ENCODE assay signal across 9 cellular contexts in genomic region chrX:57908972-57909594, GRCh38. TPM values are rescaled to one million over a fixed set of nuclear protein-coding genes. Genes with fewer than 3 reads are reported as not detected.
DNase-seq lines count a peak whose midpoint lies in the region; FAIRE-seq and TF ChIP-seq lines count a peak whose summit lies in the region.
"Not testable (repeated sequence)": the region's sequence is repeated elsewhere in the genome, so short reads cannot be mapped to it uniquely, and the experiment has no call there.
"Had no signal": no experiment of that assay in that cellular context is flagged by ENCODE, and none has a peak within 500 bp of the region (broad histone marks: within the 10 kb centered on the region; RNA-seq: fewer than 3 reads in every experiment).

No MANE protein-coding gene starts in this region.

- not testable (repeated sequence) for H3K36me3 ChIP-seq in adipocyte (ENCODE audit: control insufficient read depth, insufficient read depth, low read length, severe bottlenecking); endothelial cell of umbilical vein (ENCODE audit: control insufficient read depth in 2 of 2, extremely low read depth in 1 of 2, insufficient read depth in 2 of 2, low read length in 2 of 2); kidney (ENCODE audit: control insufficient read depth in 1 of 2, insufficient read depth in 2 of 2, low read length in 2 of 2); uterus

- POLR2A ChIA-PET in endothelial cell of umbilical vein (lab: Charles Lee): not testable (repeated sequence)

- H3K27me3 ChIP-seq in adipocyte (replicated peaks; ENCODE audit: control insufficient read depth, insufficient read depth, low read length); endothelial cell of umbilical vein (ENCODE audit: control insufficient read depth in 2 of 2, insufficient read depth in 2 of 2, low read length in 2 of 2); uterus: not testable (repeated sequence)

- H2AFZ ChIP-seq in endothelial cell of umbilical vein (ENCODE audit: low read depth, low read length): not testable (repeated sequence)

- peak; percentile 49 for FAIRE-seq in endothelial cell of umbilical vein (lab: Jason Lieb, UNC)
- FAIRE-seq in kidney (lab: Jason Lieb, UNC): not testable (repeated sequence)

- peak overlapping the region; percentile 47 for H3K4me2 ChIP-seq in endothelial cell of umbilical vein (ENCODE audit: insufficient read depth, low read length)

- intact Hi-C loops in endothelial cell of umbilical vein (cut with micrococcal nuclease): loop anchor here (5.0 kb wide), 1 partner anchor 457 kb away; no protein-coding TSS in a partner anchor
- intact Hi-C loops in kidney (cut with DNase I); uterus (cut with DNase I; ENCODE audit: low total_unique reads): not testable (repeated sequence)

- dilution Hi-C loops in endothelial cell of umbilical vein (cut with MboI; ENCODE audit: extremely low pct_ligation_motif_present, low sequenced_read_pairs): not testable (repeated sequence)

- H4K20me1 ChIP-seq in endothelial cell of umbilical vein (replicated peaks; ENCODE audit: control insufficient read depth, extremely low read depth, insufficient read depth, low read length): not testable (repeated sequence)

- not testable (repeated sequence) for H3K9me3 ChIP-seq in adipocyte (ENCODE audit: control insufficient read depth, low read length); endothelial cell of umbilical vein (replicated peaks; ENCODE audit: control insufficient read depth, insufficient read depth, low read length); kidney (ENCODE audit: control insufficient read depth in 1 of 2, low read length in 2 of 2); uterus

- not testable (repeated sequence) for BruUV-seq in endothelial cell of umbilical vein (replicated peaks; lab: Mats Ljungman, UMichigan)

- H3K4me3 ChIP-seq in Jurkat, Clone E6-1 (ENCODE audit: low read length): peak overlapping the region; percentile 43
- H3K4me3 ChIP-seq in adipocyte (ENCODE audit: low read length) (peak overlapping the region; percentile 74), endothelial cell of umbilical vein (replicated peaks in 1 of 3; ENCODE audit: insufficient read depth in 1 of 3, low read depth in 1 of 3, low read length in 3 of 3) (peak overlapping the region in 2 of 3 experiments; percentile 17 to 44), kidney (ENCODE audit: low read length in 2 of 2) (peak overlapping the region; percentile 38 to 43), retinal pigment epithelial cell (ENCODE audit: low read length) (peak overlapping the region; percentile 36), uterus (peak overlapping the region; percentile 29 to 45)

- not testable (repeated sequence) for H3K9me1 ChIP-seq in endothelial cell of umbilical vein (replicated peaks; ENCODE audit: control insufficient read depth, extremely low read depth, insufficient read depth, low read length)

- peak; percentile 63 for DNase-seq in DMS79 (lab: John Stamatoyannopoulos, UW)
- not testable (repeated sequence) for DNase-seq in Jurkat, Clone E6-1 (ENCODE audit: low read depth, low spot score); adipocyte (ENCODE audit: low read depth); kidney; retinal pigment epithelial cell (ENCODE audit: low read depth); uterus
- DNase-seq in SHP77 (lab: John Stamatoyannopoulos, UW): peak; percentile 38 to 62
- peak; percentile 1 for DNase-seq in endothelial cell of umbilical vein (ENCODE audit: low read depth, low spot score)

- TF ChIP-seq POLR2A in endothelial cell of umbilical vein (IDR thresholded peaks at IDR 0.05; ENCODE audit: low read depth, low read length); uterus (IDR thresholded peaks at IDR 0.05): not testable (repeated sequence)

- H3K27ac ChIP-seq in endothelial cell of umbilical vein (ENCODE audit: insufficient read depth, low read depth, low read length) (peak overlapping the region; percentile 55), kidney (ENCODE audit: low read depth in 2 of 2, low read length in 2 of 2) (peak overlapping the region in 1 of 2 donors; percentile 77), uterus (peak overlapping the region; percentile 91 to 96)

- not testable (repeated sequence) for TF ChIP-seq CTCF in endothelial cell of umbilical vein (IDR thresholded peaks at IDR 0.05; ENCODE audit: extremely low read depth in 1 of 2, insufficient read depth in 1 of 2, low read depth in 1 of 2, low read length in 2 of 2); kidney (IDR thresholded peaks at IDR 0.05; ENCODE audit: borderline replicate concordance, extremely low read depth, insufficient read depth); retinal pigment epithelial cell (conservative IDR thresholded peaks at IDR 0.05; ENCODE audit: low read depth, low read length); uterus (IDR thresholded peaks at IDR 0.05)

- CTCF ChIA-PET in endothelial cell of umbilical vein (lab: Charles Lee): interaction anchor here (0.7 kb wide), 1 partner anchor 10 kb away, joined by 3 read pairs; no protein-coding TSS in a partner anchor

- H3K4me1 ChIP-seq in adipocyte (ENCODE audit: control insufficient read depth, insufficient read depth, low read length) (peaks cover 25% of the 10 kb centered on the region), endothelial cell of umbilical vein (ENCODE audit: control insufficient read depth, extremely low read depth, insufficient read depth, low read length) (peaks cover 26% of the 10 kb centered on the region)
- H3K4me1 ChIP-seq in kidney (ENCODE audit: control insufficient read depth in 1 of 2, insufficient read depth in 1 of 2, low read depth in 1 of 2, low read length in 2 of 2); uterus: not testable (repeated sequence)

- H3K79me2 ChIP-seq in endothelial cell of umbilical vein (ENCODE audit: control insufficient read depth, insufficient read depth, low read length): not testable (repeated sequence)

- peak overlapping the region; percentile 72 for H3K9ac ChIP-seq in adipocyte (ENCODE audit: low read length)
- not testable (repeated sequence) for H3K9ac ChIP-seq in endothelial cell of umbilical vein (replicated peaks; ENCODE audit: extremely low read depth, insufficient read depth, low read length); kidney (ENCODE audit: low read length in 2 of 2)

RNA-seq across cellular contexts. Expression of gene ZXDA, which starts 1.2 kb away (rescaled TPM):
- polyA plus RNA-seq in Jurkat, Clone E6-1 (2012; ENCODE audit: insufficient read depth, insufficient read length): 0.27 TPM
- total RNA-seq in endothelial cell of umbilical vein (5.0 and 5.4 TPM in 2 replicates), kidney (7.7 TPM), uterus (10 to 100 TPM in 2 of 4 donors, 1 to 10 TPM in 2; 4.4 to 19.9 (median 12.1) TPM)
- polyA plus RNA-seq in endothelial cell of umbilical vein (2.4 and 2.6 TPM in 2 replicates), kidney (ENCODE audit: insufficient read depth, low read depth, low replicate concordance) (1.2 TPM)
- polyA plus RNA-seq in endothelial cell of umbilical vein (2011; cell fraction: cytosol; rRNA removed): 2.1 and 2.6 TPM in 2 replicates
- polyA plus RNA-seq in endothelial cell of umbilical vein (2011; cell fraction: nucleus; rRNA removed): 3.3 and 3.6 TPM in 2 replicates
- 2.5 and 2.8 TPM in 2 replicates for polyA plus RNA-seq in endothelial cell of umbilical vein (2012)
- polyA minus RNA-seq in endothelial cell of umbilical vein: 10.1 and 11.7 TPM in 2 replicates
- 9.4 TPM for polyA minus RNA-seq in endothelial cell of umbilical vein (2011; cell fraction: cytosol; rRNA and poly(A)+ RNA removed)
- 11.6 and 13.6 TPM in 2 replicates for polyA minus RNA-seq in endothelial cell of umbilical vein (2011; cell fraction: nucleus; rRNA and poly(A)+ RNA removed)
- total RNA-seq: neural crest cell had no signal
